Comparison of ENCODE assay signal across 19 cellular contexts in the genomic region with DNA sequence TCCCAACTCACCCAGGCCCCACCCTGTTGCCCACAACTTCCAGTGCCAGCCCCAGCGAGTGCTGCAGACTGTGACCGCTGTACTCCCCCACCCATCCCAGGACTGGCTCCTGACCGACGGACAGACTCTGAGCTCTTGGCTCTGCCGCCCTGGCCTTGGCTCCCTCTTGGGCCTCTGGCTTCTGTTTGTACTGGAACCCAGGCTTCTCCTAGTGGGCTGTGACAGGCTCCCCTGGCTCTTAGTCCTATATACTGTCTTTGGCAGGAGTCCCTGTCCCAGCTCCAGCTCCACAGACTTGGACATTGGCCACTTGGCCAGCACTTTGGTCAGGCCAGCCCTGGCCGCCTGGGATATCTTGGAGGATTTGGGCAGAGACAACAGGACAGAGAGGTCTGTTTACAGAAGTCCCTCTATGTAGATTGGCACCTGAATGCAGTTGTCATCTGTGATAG. TPM values are rescaled to one million over a fixed set of nuclear protein-coding genes. Genes with fewer than 3 reads are reported as not detected.
DNase-seq lines count a peak whose midpoint lies in the region; ATAC-seq and TF ChIP-seq lines count a peak whose summit lies in the region.
"Had no signal": no experiment of that assay in that cellular context is flagged by ENCODE, and none has a peak within 500 bp of the region (broad histone marks: within the 10 kb centered on the region; RNA-seq: fewer than 3 reads in every experiment).

No MANE protein-coding gene starts in this region.

- H3K9me2 ChIP-seq in hepatocyte (replicated peaks; ENCODE audit: insufficient read depth), result no peaks in the 10 kb centered on the region

- peak; percentile 70 to 84 (median 78) for ATAC-seq in psoas muscle
- ATAC-seq in HG03045 (IDR thresholded peaks at IDR 0.05; ENCODE audit: unreplicated experiment), result no peak
- ATAC-seq: activated naive CD8-positive, alpha-beta T cell treated with anti-CD3 and anti-CD28 coated beads, Interleukin-2, amount 50 U/mL, for 24 hours; SK-N-SH treated with all-trans-retinoic acid at 6 μM for 48 hours had no signal

- H3K9me3 ChIP-seq in hepatocyte (ENCODE audit: low read depth), result no peaks in the 10 kb centered on the region
- no peaks in the 10 kb centered on the region for H3K9me3 ChIP-seq in psoas muscle

- H3K4me3 Mint-ChIP-seq in progenitor cell of endocrine pancreas (ENCODE audit: low read depth) (no peak overlapping the region), type B pancreatic cell (no peak overlapping the region)
- H3K4me3 Mint-ChIP-seq: activated naive CD8-positive, alpha-beta T cell treated with anti-CD3 and anti-CD28 coated beads, Interleukin-2, amount 50 U/mL, for 24 hours; CD4-positive, alpha-beta memory T cell had no signal

- H3K27ac ChIP-seq in hepatocyte, result no peak overlapping the region
- peak overlapping the region; percentile 86 for H3K27ac ChIP-seq in psoas muscle
- H3K27ac ChIP-seq: PC-9 had no signal

- H4K20me1 ChIP-seq in hepatocyte (ENCODE audit: insufficient read depth, poor library complexity, severe bottlenecking), result no peaks in the 10 kb centered on the region

- H3K27ac Mint-ChIP-seq in progenitor cell of endocrine pancreas, result no peak overlapping the region
- no peak overlapping the region for H3K27ac Mint-ChIP-seq in type B pancreatic cell
- H3K27ac Mint-ChIP-seq: activated naive CD8-positive, alpha-beta T cell treated with anti-CD3 and anti-CD28 coated beads, Interleukin-2, amount 50 U/mL, for 24 hours; CD4-positive, alpha-beta memory T cell had no signal

- no peak overlapping the region for H2AFZ ChIP-seq in hepatocyte
- H2AFZ ChIP-seq: PC-9 had no signal

- H3K36me3 Mint-ChIP-seq in progenitor cell of endocrine pancreas (ENCODE audit: insufficient read depth) (no peaks in the 10 kb centered on the region), type B pancreatic cell (no peaks in the 10 kb centered on the region)
- H3K36me3 Mint-ChIP-seq: CD4-positive, alpha-beta memory T cell had no signal

- H3K4me3 ChIP-seq in hepatocyte, result no peak overlapping the region
- H3K4me3 ChIP-seq in psoas muscle, result no peak overlapping the region
- H3K4me3 ChIP-seq: PC-9 had no signal

- no peaks in the 10 kb centered on the region for H3K36me3 ChIP-seq in hepatocyte (replicated peaks; ENCODE audit: insufficient read depth, low read depth)
- no peaks in the 10 kb centered on the region for H3K36me3 ChIP-seq in psoas muscle (ENCODE audit: insufficient read depth in 1 of 2, low read depth in 1 of 2)

- WGBS in hepatocyte (ENCODE audit: low lambda C conversion rate, missing lambda C conversion rate), result 61% methylated on average over 6 of the region's 6 CpGs
- 9 to 27% (median 17%) methylated on average over 6 of the region's 6 CpGs for WGBS in psoas muscle, 3 donors

- in situ Hi-C loops in G401 (cut with HindIII; ENCODE audit: low sequenced_read_pairs), result no loop called here

- peaks cover 5% of the 10 kb centered on the region for H3K4me1 ChIP-seq in hepatocyte (ENCODE audit: insufficient read depth)
- H3K4me1 ChIP-seq in psoas muscle, result peaks cover 38% of the 10 kb centered on the region

- peaks cover 10% of the 10 kb centered on the region for H3K4me1 Mint-ChIP-seq in progenitor cell of endocrine pancreas (ENCODE audit: low read depth)
- peaks cover 15% of the 10 kb centered on the region for H3K4me1 Mint-ChIP-seq in type B pancreatic cell (ENCODE audit: unreplicated experiment)
- H3K4me1 Mint-ChIP-seq: activated naive CD8-positive, alpha-beta T cell treated with anti-CD3 and anti-CD28 coated beads, Interleukin-2, amount 50 U/mL, for 24 hours; CD4-positive, alpha-beta memory T cell had no signal

- no peaks in the 10 kb centered on the region for H3K79me2 ChIP-seq in hepatocyte

- peaks cover 60% of the 10 kb centered on the region for H3K27me3 Mint-ChIP-seq in progenitor cell of endocrine pancreas
- peaks cover 45% of the 10 kb centered on the region for H3K27me3 Mint-ChIP-seq in type B pancreatic cell

- DNase-seq in G401 (ENCODE audit: low spot score), result peak; percentile 95
- peak; percentile 13 to 85 for DNase-seq in cerebellar nuclear complex (lab: John Stamatoyannopoulos, UW)
- peak; percentile 8 for DNase-seq in hepatocyte (ENCODE audit: low spot score)
- peak; percentile 65 to 80 for DNase-seq in psoas muscle
- DNase-seq in progenitor cell of endocrine pancreas (ENCODE audit: low spot score, unreplicated experiment), result no peak
- DNase-seq in stimulated activated CD4-positive, alpha-beta T cell treated with anti-CD3 and anti-CD28 coated beads, Interleukin-1b, Interleukin-23, amount 100 ng/mL, for 48 hours, result no peak
- DNase-seq in type B pancreatic cell (ENCODE audit: extremely low spot score, unreplicated experiment), result no peak
- DNase-seq: activated naive CD8-positive, alpha-beta T cell treated with anti-CD3 and anti-CD28 coated beads, Interleukin-2, amount 50 U/mL, for 24 hours; activated T-cell treated with anti-CD3 and anti-CD28 coated beads, Interleukin-2, amount 50 U/mL, for 48 hours; CD4-positive, alpha-beta memory T cell; DND-41; NCI-H1930; PC-9; stimulated activated CD4-positive, alpha-beta T cell treated with anti-CD3 and anti-CD28 coated beads, Interleukin-2, amount 100 ng/mL, for 24 hours had no signal

- no peak overlapping the region for H3K4me2 ChIP-seq in hepatocyte
- H3K4me2 ChIP-seq: PC-9 had no signal

- H3K27me3 ChIP-seq in hepatocyte (peaks cover 48% of the 10 kb centered on the region), psoas muscle (ENCODE audit: insufficient read depth in 3 of 3, low read length in 2 of 3) (no peaks in the 10 kb centered on the region)

- intact Hi-C loops in psoas muscle (cut with DNase I), result no loop called here

- TF ChIP-seq CTCF in hepatocyte (IDR thresholded peaks at IDR 0.05; ENCODE audit: poor library complexity), result no peak
- TF ChIP-seq CTCF in psoas muscle (IDR thresholded peaks at IDR 0.05), result no peak
- no peak for TF ChIP-seq CTCF in progenitor cell of endocrine pancreas (IDR thresholded peaks at IDR 0.05; ENCODE audit: unreplicated experiment)
- no peak for TF ChIP-seq CTCF in type B pancreatic cell (conservative IDR thresholded peaks at IDR 0.05)

- H3K9me3 Mint-ChIP-seq in progenitor cell of endocrine pancreas (ENCODE audit: low read depth) (no peaks in the 10 kb centered on the region), type B pancreatic cell (no peaks in the 10 kb centered on the region)
- H3K9me3 Mint-ChIP-seq: activated naive CD8-positive, alpha-beta T cell treated with anti-CD3 and anti-CD28 coated beads, Interleukin-2, amount 50 U/mL, for 24 hours; CD4-positive, alpha-beta memory T cell had no signal

RNA-seq across cellular contexts. Expression of gene ACOXL, which starts 41.1 kb away (rescaled TPM):
- total RNA-seq in G401 (2014; rRNA removed; shearing (Covaris generic)), result not detected in 2 replicates
- total RNA-seq in hepatocyte (0.23 and 0.36 TPM in 2 replicates), psoas muscle (not detected), progenitor cell of endocrine pancreas (0.19 and 0.27 TPM in 2 replicates), type B pancreatic cell (ENCODE audit: low replicate concordance) (1.4 and 10.7 TPM in 2 replicates)
- polyA plus RNA-seq in hepatocyte (0.57 and 1.1 TPM in 2 replicates), psoas muscle (under 1 TPM in 1 of 3 donors, not detected in 2; 0.01 TPM)
- total RNA-seq: A673; CD4-positive, alpha-beta memory T cell; endothelial cell of umbilical vein; posterior vena cava had no signal
- polyA plus RNA-seq: CD4-positive, alpha-beta memory T cell; endothelial cell of umbilical vein had no signal

Comparison
In these comparisons a context has a peak if more than half of its experiments do, and no peak if none do; other contexts are left out.
1. DNase-seq: peak in G401 (single experiment), cerebellar nuclear complex (2 of 2), hepatocyte (single experiment) and psoas muscle (2 of 2); none in progenitor cell of endocrine pancreas (single experiment), stimulated activated CD4-positive, alpha-beta T cell treated with anti-CD3 and anti-CD28 coated beads, Interleukin-1b, Interleukin-23, amount 100 ng/mL, for 48 hours (single experiment) and type B pancreatic cell (single experiment).